In genomic region chr10:133307776-133308430, GRCh38 we compare ENCODE assay signal across 8 cellular contexts. TPM values are rescaled to one million over a fixed set of nuclear protein-coding genes. Genes with fewer than 3 reads are reported as not detected.
DNase-seq lines count a peak whose midpoint lies in the region; ATAC-seq and TF ChIP-seq lines count a peak whose summit lies in the region.

No MANE protein-coding gene starts in this region.

- H3K79me2 ChIP-seq in fibroblast of lung (ENCODE audit: control insufficient read depth, insufficient read depth, low read length) = peaks cover 48% of the 10 kb centered on the region
- H3K79me2 ChIP-seq in neural cell (replicated peaks; ENCODE audit: insufficient read depth, low read length) = peaks cover 25% of the 10 kb centered on the region

- H3K9ac ChIP-seq in fibroblast of lung (ENCODE audit: insufficient read depth, low read length) (peak overlapping the region; percentile 96), neural cell (ENCODE audit: low read length) (peak overlapping the region; percentile 82), subcutaneous abdominal adipose tissue (ENCODE audit: low read length in 5 of 5) (peak overlapping the region; percentile 73 to 98 (median 95))

- H3K4me1 ChIP-seq in fibroblast of lung (ENCODE audit: control insufficient read depth, extremely low read depth, insufficient read depth, low read length) (peaks cover 3% of the 10 kb centered on the region), subcutaneous abdominal adipose tissue (ENCODE audit: control insufficient read depth in 5 of 5, insufficient read depth in 5 of 5, low read length in 5 of 5) (peaks cover 5 to 35% (median 27%) of the 10 kb centered on the region in 5 donors)

- H4K20me1 ChIP-seq in fibroblast of lung (ENCODE audit: control insufficient read depth, extremely low read depth, insufficient read depth, low read length) (no peaks in the 10 kb centered on the region), neural cell (ENCODE audit: insufficient read depth) (no peaks in the 10 kb centered on the region)

- TF ChIP-seq EP300 in neural cell (conservative IDR thresholded peaks at IDR 0.05; ENCODE audit: poor library complexity, severe bottlenecking) = peak; percentile 16

- ATAC-seq in GM18861 (IDR thresholded peaks at IDR 0.05; ENCODE audit: unreplicated experiment) (peak; percentile 39), HG03354 (IDR thresholded peaks at IDR 0.05; ENCODE audit: poor library complexity, severe bottlenecking, unreplicated experiment) (peak; percentile 60)

- peak overlapping the region; percentile 97 for H3K27ac ChIP-seq in fibroblast of lung (ENCODE audit: insufficient read depth, low read length)
- peak overlapping the region; percentile 78 for H3K27ac ChIP-seq in neural cell (ENCODE audit: low read length)
- H3K27ac ChIP-seq in subcutaneous abdominal adipose tissue (ENCODE audit: low read depth, low read length) = peak overlapping the region; percentile 77

- H3K27me3 ChIP-seq in fibroblast of lung (ENCODE audit: control insufficient read depth, insufficient read depth, low read length) = no peaks in the 10 kb centered on the region
- no peaks in the 10 kb centered on the region for H3K27me3 ChIP-seq in neural cell (ENCODE audit: insufficient read depth, low read depth, low read length)
- no peaks in the 10 kb centered on the region for H3K27me3 ChIP-seq in subcutaneous abdominal adipose tissue (ENCODE audit: control insufficient read depth in 5 of 5, insufficient read depth in 4 of 5, low read length in 5 of 5)

- H3K4me2 ChIP-seq in fibroblast of lung (ENCODE audit: extremely low read depth, insufficient read depth, low read length) (peak overlapping the region; percentile 95), neural cell (ENCODE audit: low read length) (peak overlapping the region; percentile 95)

- no peaks in the 10 kb centered on the region for H3F3A ChIP-seq in neural cell (ENCODE audit: insufficient read depth, low read length, poor library complexity, severe bottlenecking)

- peak; percentile 66 for TF ChIP-seq RAD21 in neural cell (conservative IDR thresholded peaks at IDR 0.05)

- TF ChIP-seq CTCF in fibroblast of lung (conservative IDR thresholded peaks at IDR 0.05 in 1 of 2, IDR thresholded peaks at IDR 0.05 in 1 of 2; ENCODE audit: low read depth in 1 of 2, low read length in 2 of 2) (peak; percentile 56 to 76), neural cell (IDR thresholded peaks at IDR 0.05; ENCODE audit: poor library complexity, severe bottlenecking) (peak; percentile 83)

- DNase-seq in AML-193 (lab: John Stamatoyannopoulos, UW) (peak; percentile 63 to 70), NOMO-1 treated with DMSO at 0.1 percent for 48 hours (lab: John Stamatoyannopoulos, UW; ENCODE audit: unreplicated experiment) (peak; percentile 53), activated T-cell treated with anti-CD3 and anti-CD28 coated beads for 48 hours (ENCODE audit: low read depth) (peak; percentile 75), fibroblast of lung (ENCODE audit: low read depth in 2 of 2) (peak; percentile 50 to 57)

- H2AFZ ChIP-seq in fibroblast of lung (ENCODE audit: low read length) = no peak overlapping the region
- peak overlapping the region; percentile 27 for H2AFZ ChIP-seq in neural cell (ENCODE audit: low read depth, low read length)

- no peaks in the 10 kb centered on the region for H3K9me3 ChIP-seq in fibroblast of lung (ENCODE audit: control insufficient read depth, insufficient read depth, low read depth, low read length)
- H3K9me3 ChIP-seq in neural cell (ENCODE audit: low read length) = no peaks in the 10 kb centered on the region
- no peaks in the 10 kb centered on the region for H3K9me3 ChIP-seq in subcutaneous abdominal adipose tissue (ENCODE audit: control insufficient read depth in 5 of 5, low read length in 5 of 5)

- H3K36me3 ChIP-seq in fibroblast of lung (ENCODE audit: control insufficient read depth, insufficient read depth, low read length) (peaks cover 5% of the 10 kb centered on the region), neural cell (ENCODE audit: insufficient read depth, low read length) (no peaks in the 10 kb centered on the region), subcutaneous abdominal adipose tissue (ENCODE audit: control insufficient read depth in 5 of 5, insufficient read depth in 5 of 5, low read length in 5 of 5) (peaks cover 0 to 33% (median 30%) of the 10 kb centered on the region in 5 donors)

- H3K9me2 ChIP-seq in neural cell (ENCODE audit: insufficient read depth, low read length) = no peaks in the 10 kb centered on the region

- H3K4me3 ChIP-seq in fibroblast of lung (replicated peaks in 1 of 4; ENCODE audit: control extremely low read depth in 1 of 4, insufficient read depth in 1 of 4, low read depth in 3 of 4, low read length in 4 of 4) (peak overlapping the region; percentile 72 to 93 (median 89)), neural cell (ENCODE audit: low read length) (peak overlapping the region; percentile 85), subcutaneous abdominal adipose tissue (ENCODE audit: low read depth in 1 of 5, low read length in 5 of 5) (peak overlapping the region; percentile 70 to 93 (median 86))

TF ChIP-seq in neural cell, 6 proteins besides CTCF, POLR2A, EP300 and RAD21:
- TF ChIP-seq REST (IDR thresholded peaks at IDR 0.05; ENCODE audit: borderline replicate concordance) (no peak), SMC3 (conservative IDR thresholded peaks at IDR 0.05; ENCODE audit: poor library complexity) (peak; percentile 75), TAF1 (IDR thresholded peaks at IDR 0.05; ENCODE audit: low read depth) (no peak), EZH2 (IDR thresholded peaks at IDR 0.05; ENCODE audit: borderline replicate concordance, insufficient read depth, low read length, poor library complexity, severe bottlenecking) (no peak), POLR2AphosphoS5 (IDR thresholded peaks at IDR 0.05) (no peak), MXI1 (conservative IDR thresholded peaks at IDR 0.05; ENCODE audit: poor library complexity, severe bottlenecking) (peak; percentile 85)
TF ChIP-seq in neural cell: peak in this region for 2.

RNA-seq across cellular contexts. Expression of gene TUBGCP2, which starts 0.8 kb away (rescaled TPM):
- total RNA-seq in fibroblast of lung = 51.6 and 60.8 TPM in 2 replicates
- polyA plus RNA-seq in fibroblast of lung (31.0 and 46.0 TPM in 2 replicates), neural cell (34.5 and 63.1 TPM in 2 replicates)
- polyA plus RNA-seq in fibroblast of lung (2012) = 42.2 and 63.2 TPM in 2 replicates
- polyA minus RNA-seq in fibroblast of lung (ENCODE audit: low replicate concordance) (56.9 and 75.9 TPM in 2 replicates), neural cell (45.8 and 49.4 TPM in 2 replicates)

RNA-seq across cellular contexts. Expression of gene ZNF511, which starts 0.8 kb away (rescaled TPM):
- total RNA-seq in fibroblast of lung = 23.6 and 27.7 TPM in 2 replicates
- polyA plus RNA-seq in fibroblast of lung (18.5 and 25.2 TPM in 2 replicates), neural cell (16.8 and 17.6 TPM in 2 replicates)
- 28.3 and 42.8 TPM in 2 replicates for polyA plus RNA-seq in fibroblast of lung (2012)
- polyA minus RNA-seq in fibroblast of lung (ENCODE audit: low replicate concordance) (9.4 and 44.2 TPM in 2 replicates), neural cell (10.9 and 13.1 TPM in 2 replicates)

RNA-seq across cellular contexts. Expression of gene CALY, which starts 28.8 kb away (rescaled TPM):
- 0.26 TPM in 1 of 2 replicates, not detected in the other for total RNA-seq in fibroblast of lung
- 0.14 TPM in 1 of 2 replicates, not detected in the other for polyA plus RNA-seq in fibroblast of lung
- 0.69 and 0.92 TPM in 2 replicates for polyA plus RNA-seq in fibroblast of lung (2012)
- polyA minus RNA-seq in fibroblast of lung (ENCODE audit: low replicate concordance) = not detected in 2 replicates
- 3.7 and 6.8 TPM in 2 replicates for polyA plus RNA-seq in neural cell
- polyA minus RNA-seq in neural cell = 0.97 and 1.2 TPM in 2 replicates

RNA-seq across cellular contexts. Expression of gene ADAM8, which starts 31.2 kb away (rescaled TPM):
- 1.0 and 2.0 TPM in 2 replicates for total RNA-seq in fibroblast of lung
- polyA plus RNA-seq in fibroblast of lung (0.23 and 0.26 TPM in 2 replicates), neural cell (6.4 and 7.2 TPM in 2 replicates)
- 0.26 and 0.47 TPM in 2 replicates for polyA plus RNA-seq in fibroblast of lung (2012)
- polyA minus RNA-seq in fibroblast of lung (ENCODE audit: low replicate concordance) (0.26 TPM in 1 of 2 replicates, not detected in the other), neural cell (1.5 and 2.2 TPM in 2 replicates)

RNA-seq across cellular contexts. Expression of gene PRAP1, which starts 39.3 kb away (rescaled TPM):
- total RNA-seq in fibroblast of lung = not detected in 2 replicates
- polyA plus RNA-seq in fibroblast of lung (not detected in 2 replicates), neural cell (not detected in 2 replicates)
- not detected in 2 replicates for polyA plus RNA-seq in fibroblast of lung (2012)
- polyA minus RNA-seq in fibroblast of lung (ENCODE audit: low replicate concordance) (not detected in 2 replicates), neural cell (not detected in 2 replicates)

Comparison
In these comparisons a context has a peak if more than half of its experiments do, and no peak if none do; other contexts are left out.
1. Peak in every context shown above with its lines: DNase-seq, ATAC-seq, H3K4me3 ChIP-seq and H3K27ac ChIP-seq.